In genomic region chr10:80211786-80212185, GRCh38 we compare ENCODE assay signal across 22 cellular contexts.
"Had no signal": no experiment of that assay in that cellular context is flagged by ENCODE, and none has a peak within 500 bp of the region (broad histone marks: within the 10 kb centered on the region; RNA-seq: fewer than 3 reads in every experiment).

No MANE protein-coding gene starts in this region.

- DNase-seq: activated CD4-positive, alpha-beta memory T cell treated with anti-CD3 and anti-CD28 coated beads, Interleukin-2, amount 10 ng/mL, durations not matched to agents 7 days and 5 days; activated CD4-positive, alpha-beta T cell treated with anti-CD3 and anti-CD28 coated beads for 36 hours; activated CD4-positive, alpha-beta T cell treated with anti-CD3 and anti-CD28 coated beads, Interleukin-2, amount 50 U/mL, for 1 hour; activated CD8-positive, alpha-beta memory T cell treated with anti-CD3 and anti-CD28 coated beads, Interleukin-2, amount 50 U/mL, for 48 hours; activated gamma-delta T cell treated with Interleukin-2 at 50 U/mL for 16 hours; activated naive CD4-positive, alpha-beta T cell treated with anti-CD3 and anti-CD28 coated beads, Interleukin-2, amount 10 ng/mL, durations not matched to agents 7 days and 5 days; activated naive CD8-positive, alpha-beta T cell treated with anti-CD3 and anti-CD28 coated beads, Interleukin-2, amount 10 ng/mL, durations not matched to agents 7 days and 5 days; activated T-cell treated with anti-CD3 and anti-CD28 coated beads, Interleukin-2, amount 50 U/mL, for 24 hours; adrenal gland; anterior cingulate cortex; cerebellar nuclear complex; Kasumi-1; NCI-H1105 treated with DMSO at 0.1 percent for 48 hours; NCI-H187 treated with DMSO at 0.1 percent for 48 hours; NCI-H2171 treated with DMSO at 0.1 percent for 48 hours; NCI-H226; NCI-H526 treated with DMSO at 0.1 percent for 48 hours; NCI-H82; NK-92 treated with Interleukin-12 subunit alpha and Interleukin-12 subunit beta, amount 100 ng/mL, for 24 hours; SHP77; WERI-Rb-1 had no signal

- H3K9me3 Mint-ChIP-seq: activated CD4-positive, alpha-beta memory T cell treated with anti-CD3 and anti-CD28 coated beads, Interleukin-2, amount 10 ng/mL, durations not matched to agents 7 days and 5 days; activated naive CD4-positive, alpha-beta T cell treated with anti-CD3 and anti-CD28 coated beads, Interleukin-2, amount 10 ng/mL, durations not matched to agents 7 days and 5 days; activated naive CD8-positive, alpha-beta T cell treated with anti-CD3 and anti-CD28 coated beads, Interleukin-2, amount 10 ng/mL, durations not matched to agents 7 days and 5 days; activated T-cell treated with anti-CD3 and anti-CD28 coated beads, Interleukin-2, amount 50 U/mL, for 24 hours; T-helper 1 cell treated with Interleukin-12 subunit alpha and Interleukin-12 subunit beta and Interleukin-4 antibody, amounts not matched to agents 30 μg/mL and 1 μg/mL, for 36 hours had no signal

- H3K27me3 Mint-ChIP-seq: activated CD4-positive, alpha-beta memory T cell treated with anti-CD3 and anti-CD28 coated beads, Interleukin-2, amount 10 ng/mL, durations not matched to agents 7 days and 5 days; activated CD4-positive, alpha-beta T cell treated with anti-CD3 and anti-CD28 coated beads for 36 hours; activated T-cell treated with anti-CD3 and anti-CD28 coated beads, Interleukin-2, amount 50 U/mL, for 24 hours had no signal

- H3K4me3 Mint-ChIP-seq: activated CD4-positive, alpha-beta memory T cell treated with anti-CD3 and anti-CD28 coated beads, Interleukin-2, amount 10 ng/mL, durations not matched to agents 7 days and 5 days; activated CD4-positive, alpha-beta T cell treated with anti-CD3 and anti-CD28 coated beads for 36 hours; activated naive CD4-positive, alpha-beta T cell treated with anti-CD3 and anti-CD28 coated beads, Interleukin-2, amount 10 ng/mL, durations not matched to agents 7 days and 5 days; activated naive CD8-positive, alpha-beta T cell treated with anti-CD3 and anti-CD28 coated beads, Interleukin-2, amount 10 ng/mL, durations not matched to agents 7 days and 5 days; activated T-cell treated with anti-CD3 and anti-CD28 coated beads, Interleukin-2, amount 50 U/mL, for 24 hours; T-helper 1 cell treated with Interleukin-12 subunit alpha and Interleukin-12 subunit beta and Interleukin-4 antibody, amounts not matched to agents 30 μg/mL and 1 μg/mL, for 36 hours had no signal

- H3K36me3 Mint-ChIP-seq: activated naive CD8-positive, alpha-beta T cell treated with anti-CD3 and anti-CD28 coated beads, Interleukin-2, amount 10 ng/mL, durations not matched to agents 7 days and 5 days had no signal

- H3K27ac Mint-ChIP-seq: activated CD4-positive, alpha-beta memory T cell treated with anti-CD3 and anti-CD28 coated beads, Interleukin-2, amount 10 ng/mL, durations not matched to agents 7 days and 5 days; activated CD4-positive, alpha-beta T cell treated with anti-CD3 and anti-CD28 coated beads for 36 hours; activated naive CD4-positive, alpha-beta T cell treated with anti-CD3 and anti-CD28 coated beads, Interleukin-2, amount 10 ng/mL, durations not matched to agents 7 days and 5 days; activated naive CD8-positive, alpha-beta T cell treated with anti-CD3 and anti-CD28 coated beads, Interleukin-2, amount 10 ng/mL, durations not matched to agents 7 days and 5 days; activated T-cell treated with anti-CD3 and anti-CD28 coated beads, Interleukin-2, amount 50 U/mL, for 24 hours; T-helper 1 cell treated with Interleukin-12 subunit alpha and Interleukin-12 subunit beta and Interleukin-4 antibody, amounts not matched to agents 30 μg/mL and 1 μg/mL, for 36 hours had no signal
